In the genomic region with DNA sequence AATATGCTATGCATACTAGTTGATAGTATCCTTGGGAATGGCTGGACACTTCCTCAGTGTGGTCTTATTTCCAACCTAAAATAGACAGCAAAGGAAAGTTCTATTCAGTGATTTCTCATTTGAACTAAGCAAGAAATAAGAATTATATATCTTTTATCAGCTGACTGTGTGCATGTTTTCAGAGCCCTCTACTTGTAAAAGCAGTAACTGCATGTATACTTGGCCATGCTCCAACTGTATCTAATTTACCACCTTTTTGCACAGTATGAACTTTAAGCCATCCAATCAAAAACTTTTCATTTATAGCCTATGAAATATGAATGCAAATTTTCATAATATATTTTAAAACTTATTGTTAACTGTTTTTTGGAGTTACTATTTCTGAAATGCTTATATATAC, we compare ENCODE assay signal across 18 cellular contexts.
A peak's percentile ranks its signal among the peaks of the same experiment; 100 is the strongest.
DNase-seq lines count a peak whose midpoint lies in the region; ATAC-seq and TF ChIP-seq lines count a peak whose summit lies in the region.
"Had no signal": no experiment of that assay in that cellular context is flagged by ENCODE, and none has a peak within 500 bp of the region (broad histone marks: within the 10 kb centered on the region; RNA-seq: fewer than 3 reads in every experiment).

No MANE protein-coding gene starts in this region.

- H3K27ac Mint-ChIP-seq in stimulated activated effector memory CD8-positive, alpha-beta T cell treated with anti-CD3 and anti-CD28 coated beads, Interleukin-12 subunit alpha, Interleukin-12 subunit beta, amount 100 ng/mL, for 72 hours: no peak overlapping the region
- H3K27ac Mint-ChIP-seq: stimulated activated naive CD8-positive, alpha-beta T cell treated with anti-CD3 and anti-CD28 coated beads, Interleukin-15, Interleukin-2, amounts not matched to agents 100 ng/mL and 50 ng/mL, for 24 hours had no signal

- no peak overlapping the region for H3K4me3 Mint-ChIP-seq in stimulated activated effector memory CD8-positive, alpha-beta T cell treated with anti-CD3 and anti-CD28 coated beads, Interleukin-12 subunit alpha, Interleukin-12 subunit beta, amount 100 ng/mL, for 72 hours
- H3K4me3 Mint-ChIP-seq: activated T-cell treated with anti-CD3 and anti-CD28 coated beads, Interleukin-2, amount 50 U/mL, for 4 hours; stimulated activated naive CD8-positive, alpha-beta T cell treated with anti-CD3 and anti-CD28 coated beads, Interleukin-15, Interleukin-2, amounts not matched to agents 100 ng/mL and 50 ng/mL, for 24 hours had no signal

- no peaks in the 10 kb centered on the region for H3K9me3 ChIP-seq in psoas muscle
- H3K9me3 ChIP-seq: heart right ventricle had no signal

- in situ Hi-C loops in ACHN (cut with HindIII; ENCODE audit: low pct_ligation_motif_present, low pct_unique_long_range_greater_than_20kb, low sequenced_read_pairs): no loop called here

- ATAC-seq in SK-N-SH treated with all-trans-retinoic acid at 6 μM for 48 hours: peak; percentile 35; the same call in 1 of the 3 replicates
- no peak for ATAC-seq in stimulated activated effector memory CD8-positive, alpha-beta T cell treated with anti-CD3 and anti-CD28 coated beads, Interleukin-12 subunit alpha, Interleukin-12 subunit beta, amount 100 ng/mL, for 72 hours
- ATAC-seq in HG03039 (IDR thresholded peaks at IDR 0.05; ENCODE audit: unreplicated experiment): no peak
- no peak for ATAC-seq in psoas muscle
- ATAC-seq: activated T-cell treated with anti-CD3 and anti-CD28 coated beads, Interleukin-2, amount 50 U/mL, for 4 hours; heart right ventricle; left colon had no signal

- H3K4me1 Mint-ChIP-seq in stimulated activated effector memory CD8-positive, alpha-beta T cell treated with anti-CD3 and anti-CD28 coated beads, Interleukin-12 subunit alpha, Interleukin-12 subunit beta, amount 100 ng/mL, for 72 hours: no peaks in the 10 kb centered on the region

- DNase-seq in ACHN (peak; percentile 21), HuH-7 (ENCODE audit: low spot score) (peak; percentile 5), fibroblast of peridontal ligament (ENCODE audit: extremely low read depth) (peak; percentile 33), psoas muscle (no peak), substantia nigra (lab: John Stamatoyannopoulos, UW) (no peak)
- no peak for DNase-seq in stimulated activated effector memory CD8-positive, alpha-beta T cell treated with anti-CD3 and anti-CD28 coated beads, Interleukin-12 subunit alpha, Interleukin-12 subunit beta, amount 100 ng/mL, for 72 hours (ENCODE audit: low spot score in 2 of 2)
- DNase-seq: activated CD4-positive, alpha-beta T cell treated with anti-CD3 and anti-CD28 coated beads for 4 hours; activated T-cell treated with anti-CD3 and anti-CD28 coated beads, Interleukin-2, amount 50 U/mL, for 4 hours; amygdala; heart right ventricle; left colon; NCI-H1092; NCI-H510A; retina; stimulated activated CD4-positive, alpha-beta T cell treated with anti-CD3 and anti-CD28 coated beads, Interleukin-4, amount 100 ng/mL, for 24 hours had no signal

- no peaks in the 10 kb centered on the region for H3K4me1 ChIP-seq in psoas muscle
- H3K4me1 ChIP-seq: heart right ventricle had no signal

- intact Hi-C loops in psoas muscle (cut with DNase I): no loop called here

- H3K9me3 Mint-ChIP-seq in stimulated activated effector memory CD8-positive, alpha-beta T cell treated with anti-CD3 and anti-CD28 coated beads, Interleukin-12 subunit alpha, Interleukin-12 subunit beta, amount 100 ng/mL, for 72 hours: peaks cover 13% of the 10 kb centered on the region

- no peaks in the 10 kb centered on the region for H3K36me3 ChIP-seq in psoas muscle (ENCODE audit: insufficient read depth in 1 of 2, low read depth in 1 of 2)
- H3K36me3 ChIP-seq: heart right ventricle had no signal

- no peak for TF ChIP-seq CTCF in psoas muscle (IDR thresholded peaks at IDR 0.05)

- no peaks in the 10 kb centered on the region for H3K27me3 ChIP-seq in psoas muscle (ENCODE audit: insufficient read depth in 3 of 3, low read length in 2 of 3)
- H3K27me3 ChIP-seq: heart right ventricle had no signal

- H3K36me3 Mint-ChIP-seq in stimulated activated effector memory CD8-positive, alpha-beta T cell treated with anti-CD3 and anti-CD28 coated beads, Interleukin-12 subunit alpha, Interleukin-12 subunit beta, amount 100 ng/mL, for 72 hours: no peaks in the 10 kb centered on the region

- H3K4me3 ChIP-seq in psoas muscle: no peak overlapping the region
- H3K4me3 ChIP-seq: heart right ventricle had no signal

- H3K27ac ChIP-seq in psoas muscle (no peak overlapping the region), substantia nigra (ENCODE audit: low read depth, low read length, poor library complexity, severe bottlenecking) (no peak overlapping the region)
- H3K27ac ChIP-seq: heart right ventricle had no signal

TF ChIP-seq in SK-N-SH treated with all-trans-retinoic acid at 6 μM for 48 hours, 23 proteins besides CTCF, POLR2A, EP300 and RAD21:
- TF ChIP-seq RARB (CRISPR knock-in tag; IDR thresholded peaks at IDR 0.05): no peak
- TF ChIP-seq, protein P1, sequence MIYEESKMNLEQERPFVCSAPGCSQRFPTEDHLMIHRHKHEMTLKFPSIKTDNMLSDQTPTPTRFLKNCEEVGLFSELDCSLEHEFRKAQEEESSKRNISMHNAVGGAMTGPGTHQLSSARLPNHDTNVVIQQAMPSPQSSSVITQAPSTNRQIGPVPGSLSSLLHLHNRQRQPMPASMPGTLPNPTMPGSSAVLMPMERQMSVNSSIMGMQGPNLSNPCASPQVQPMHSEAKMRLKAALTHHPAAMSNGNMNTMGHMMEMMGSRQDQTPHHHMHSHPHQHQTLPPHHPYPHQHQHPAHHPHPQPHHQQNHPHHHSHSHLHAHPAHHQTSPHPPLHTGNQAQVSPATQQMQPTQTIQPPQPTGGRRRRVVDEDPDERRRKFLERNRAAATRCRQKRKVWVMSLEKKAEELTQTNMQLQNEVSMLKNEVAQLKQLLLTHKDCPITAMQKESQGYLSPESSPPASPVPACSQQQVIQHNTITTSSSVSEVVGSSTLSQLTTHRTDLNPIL (CRISPR knock-in tag; IDR thresholded peaks at IDR 0.05; ENCODE audit: low read depth): no peak
- TF ChIP-seq, protein P2, sequence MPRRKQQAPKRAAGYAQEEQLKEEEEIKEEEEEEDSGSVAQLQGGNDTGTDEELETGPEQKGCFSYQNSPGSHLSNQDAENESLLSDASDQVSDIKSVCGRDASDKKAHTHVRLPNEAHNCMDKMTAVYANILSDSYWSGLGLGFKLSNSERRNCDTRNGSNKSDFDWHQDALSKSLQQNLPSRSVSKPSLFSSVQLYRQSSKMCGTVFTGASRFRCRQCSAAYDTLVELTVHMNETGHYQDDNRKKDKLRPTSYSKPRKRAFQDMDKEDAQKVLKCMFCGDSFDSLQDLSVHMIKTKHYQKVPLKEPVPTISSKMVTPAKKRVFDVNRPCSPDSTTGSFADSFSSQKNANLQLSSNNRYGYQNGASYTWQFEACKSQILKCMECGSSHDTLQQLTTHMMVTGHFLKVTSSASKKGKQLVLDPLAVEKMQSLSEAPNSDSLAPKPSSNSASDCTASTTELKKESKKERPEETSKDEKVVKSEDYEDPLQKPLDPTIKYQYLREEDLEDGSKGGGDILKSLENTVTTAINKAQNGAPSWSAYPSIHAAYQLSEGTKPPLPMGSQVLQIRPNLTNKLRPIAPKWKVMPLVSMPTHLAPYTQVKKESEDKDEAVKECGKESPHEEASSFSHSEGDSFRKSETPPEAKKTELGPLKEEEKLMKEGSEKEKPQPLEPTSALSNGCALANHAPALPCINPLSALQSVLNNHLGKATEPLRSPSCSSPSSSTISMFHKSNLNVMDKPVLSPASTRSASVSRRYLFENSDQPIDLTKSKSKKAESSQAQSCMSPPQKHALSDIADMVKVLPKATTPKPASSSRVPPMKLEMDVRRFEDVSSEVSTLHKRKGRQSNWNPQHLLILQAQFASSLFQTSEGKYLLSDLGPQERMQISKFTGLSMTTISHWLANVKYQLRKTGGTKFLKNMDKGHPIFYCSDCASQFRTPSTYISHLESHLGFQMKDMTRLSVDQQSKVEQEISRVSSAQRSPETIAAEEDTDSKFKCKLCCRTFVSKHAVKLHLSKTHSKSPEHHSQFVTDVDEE (CRISPR knock-in tag; IDR thresholded peaks at IDR 0.05): no peak
- TF ChIP-seq SNAI2 (CRISPR knock-in tag; IDR thresholded peaks at IDR 0.05): no peak
- TF ChIP-seq GLIS3 (CRISPR knock-in tag; IDR thresholded peaks at IDR 0.05): no peak
- TF ChIP-seq ISL1 (CRISPR knock-in tag; IDR thresholded peaks at IDR 0.05): no peak

Comparison
In these comparisons a context has a peak if more than half of its experiments do, and no peak if none do; other contexts are left out.
1. DNase-seq: peak in ACHN (single experiment), HuH-7 (single experiment) and fibroblast of peridontal ligament (single experiment); none in stimulated activated effector memory CD8-positive, alpha-beta T cell treated with anti-CD3 and anti-CD28 coated beads, Interleukin-12 subunit alpha, Interleukin-12 subunit beta, amount 100 ng/mL, for 72 hours (0 of 2), psoas muscle (0 of 2) and substantia nigra (0 of 49).